ENCODE assay signal across 17 cellular contexts in the genomic region with DNA sequence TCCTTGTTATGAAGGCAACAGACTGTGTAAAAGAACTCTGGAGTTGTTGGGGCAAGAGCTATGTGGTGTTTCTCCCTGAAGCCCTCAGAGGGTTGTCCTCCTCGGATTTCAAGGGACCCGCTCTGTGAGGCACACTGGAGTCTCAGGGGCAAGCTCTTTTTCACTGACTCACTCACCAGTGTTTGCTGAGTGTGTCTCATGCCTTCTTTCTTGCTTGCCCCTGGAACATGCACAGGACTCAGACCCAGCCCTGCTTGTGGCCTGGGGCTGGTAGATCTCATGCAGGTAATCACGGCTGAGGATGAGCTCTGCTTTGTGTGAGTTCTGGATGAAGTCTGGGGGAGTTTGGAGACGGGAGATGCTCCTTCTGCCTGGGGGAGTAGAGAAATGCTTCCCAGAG.
DNase-seq lines count a peak whose midpoint lies in the region; ATAC-seq and TF ChIP-seq lines count a peak whose summit lies in the region.
"Had no signal": no experiment of that assay in that cellular context is flagged by ENCODE, and none has a peak within 500 bp of the region (broad histone marks: within the 10 kb centered on the region; RNA-seq: fewer than 3 reads in every experiment).

No MANE protein-coding gene starts in this region.

- CTCF ChIA-PET in Panc1 (lab: Charles Lee) = no interaction called here

- H3K4me2 ChIP-seq in trophoblast cell (ENCODE audit: low read length) = no peak overlapping the region
- H3K4me2 ChIP-seq: BLaER1 treated with 17β-estradiol and CSF1 and Interleukin-3, amounts not matched to agents 10 nM and 100 nM; KMS-11; SK-N-SH had no signal

- ATAC-seq in Panc1 = peak; percentile 84
- no peak for ATAC-seq in left lobe of liver
- no peak for ATAC-seq in GM18867 (IDR thresholded peaks at IDR 0.05; ENCODE audit: unreplicated experiment)

- BruUV-seq in Panc1 (replicated peaks; lab: Mats Ljungman, UMichigan) = no TSS peak

- no peak overlapping the region for H2AFZ ChIP-seq in trophoblast cell (ENCODE audit: insufficient read depth, low read length, poor library complexity)

- no peak overlapping the region for H2BK120ac ChIP-seq in trophoblast cell (ENCODE audit: insufficient read depth, low read length, poor library complexity)

- H2BK12ac ChIP-seq in trophoblast cell (ENCODE audit: low read length) = no peak overlapping the region

- H2AK5ac ChIP-seq in trophoblast cell (ENCODE audit: low read length) = no peak overlapping the region

- peak; percentile 15 for DNase-seq in Daoy (ENCODE audit: low read depth)
- DNase-seq in Panc1 (ENCODE audit: low read depth, low spot score) = peak; percentile 7
- peak; percentile 44 for DNase-seq in epithelial cell of prostate (ENCODE audit: low read depth, low spot score)
- peak; percentile 44 to 47 for DNase-seq in trophoblast cell
- no peak for DNase-seq in left lobe of liver (ENCODE audit: low spot score)
- no peak for DNase-seq in amygdala (lab: John Stamatoyannopoulos, UW)
- no peak for DNase-seq in midbrain (lab: John Stamatoyannopoulos, UW)
- DNase-seq: DMS79 treated with DMSO at 0.1 percent for 48 hours; NCI-H1417 treated with DMSO at 0.1 percent for 48 hours; NCI-H187 treated with DMSO at 0.1 percent for 48 hours; NCI-H69; NK-92 treated with Interleukin-12 subunit alpha and Interleukin-12 subunit beta, amount 100 ng/mL, for 24 hours; SHP77 treated with DMSO at 0.1 percent for 48 hours; SK-N-SH had no signal

- H3K4me3 ChIP-seq in Panc1 (ENCODE audit: low read depth in 2 of 2, low read length in 2 of 2) (no peak overlapping the region), trophoblast cell (ENCODE audit: low read depth, low read length) (no peak overlapping the region)
- H3K4me3 ChIP-seq: BLaER1 treated with 17β-estradiol and CSF1 and Interleukin-3, amounts not matched to agents 10 nM and 100 nM had no signal

- POLR2A ChIA-PET in Panc1 (lab: Charles Lee) = no interaction called here

- no peak overlapping the region for H3K18ac ChIP-seq in trophoblast cell (ENCODE audit: low read length)

- H3K4me1 ChIP-seq in Panc1 (ENCODE audit: control insufficient read depth, insufficient read depth, low read length) (no peaks in the 10 kb centered on the region), trophoblast cell (ENCODE audit: control insufficient read depth in 1 of 2, insufficient read depth in 2 of 2, low read length in 2 of 2) (peaks cover 0 to 4% of the 10 kb centered on the region in 2 experiments)

- H3K9ac ChIP-seq in trophoblast cell (ENCODE audit: low read length) = no peak overlapping the region
- H3K9ac ChIP-seq: BLaER1 treated with 17β-estradiol and CSF1 and Interleukin-3, amounts not matched to agents 10 nM and 100 nM; KMS-11; SK-N-SH had no signal

- H3K36me3 ChIP-seq in Panc1 (ENCODE audit: control insufficient read depth, insufficient read depth, low read length) (no peaks in the 10 kb centered on the region), trophoblast cell (ENCODE audit: control insufficient read depth in 1 of 2, insufficient read depth in 2 of 2, low read length in 2 of 2) (no peaks in the 10 kb centered on the region)
- H3K36me3 ChIP-seq: BLaER1 treated with 17β-estradiol and CSF1 and Interleukin-3, amounts not matched to agents 10 nM and 100 nM had no signal

- in situ Hi-C loops in Panc1 (cut with HindIII; ENCODE audit: low pct_unique_long_range_greater_than_20kb, low sequenced_read_pairs) = no loop called here

- H3K27me3 ChIP-seq in Panc1 (ENCODE audit: control insufficient read depth, insufficient read depth, low read length) (no peaks in the 10 kb centered on the region), trophoblast cell (ENCODE audit: insufficient read depth, low read length) (no peaks in the 10 kb centered on the region)
- H3K27me3 ChIP-seq: BLaER1 treated with 17β-estradiol and CSF1 and Interleukin-3, amounts not matched to agents 10 nM and 100 nM had no signal

- H3K79me2 ChIP-seq in trophoblast cell (ENCODE audit: control insufficient read depth, insufficient read depth, low read length, poor library complexity) = peaks cover 2% of the 10 kb centered on the region

- H4K12ac ChIP-seq in trophoblast cell (ENCODE audit: low read depth, low read length) = no peak overlapping the region

- H3K9me3 ChIP-seq in Panc1 (ENCODE audit: control insufficient read depth, insufficient read depth, low read depth, low read length) (no peaks in the 10 kb centered on the region), trophoblast cell (ENCODE audit: insufficient read depth, low read depth, low read length) (no peaks in the 10 kb centered on the region)
- H3K9me3 ChIP-seq: BLaER1 treated with 17β-estradiol and CSF1 and Interleukin-3, amounts not matched to agents 10 nM and 100 nM; SK-N-SH had no signal

- H3K27ac ChIP-seq in Panc1 (ENCODE audit: low read length) = no peak overlapping the region
- no peak overlapping the region for H3K27ac ChIP-seq in epithelial cell of prostate
- H3K27ac ChIP-seq in trophoblast cell (ENCODE audit: low read depth, low read length) = no peak overlapping the region
- H3K27ac ChIP-seq: BLaER1 treated with 17β-estradiol and CSF1 and Interleukin-3, amounts not matched to agents 10 nM and 100 nM; KMS-11 had no signal

- H4K8ac ChIP-seq in trophoblast cell (ENCODE audit: low read depth, low read length) = no peak overlapping the region

- H2BK5ac ChIP-seq in trophoblast cell (ENCODE audit: low read depth, low read length, poor library complexity) = no peak overlapping the region

- no peak overlapping the region for H4K91ac ChIP-seq in trophoblast cell (ENCODE audit: low read depth, low read length)

- TF ChIP-seq CTCF in Panc1 (IDR thresholded peaks at IDR 0.05) = no peak

- intact Hi-C loops in Panc1 (cut with micrococcal nuclease; ENCODE audit: unreplicated experiment) = no loop called here

- H3K4ac ChIP-seq in trophoblast cell (ENCODE audit: low read depth, low read length) = no peak overlapping the region

- WGBS in trophoblast cell (ENCODE audit: extremely low coverage, insufficient coverage, insufficient read length) = no CpG with 5 or more reads among the region's 4 CpGs

- no peak overlapping the region for H3K23ac ChIP-seq in trophoblast cell (ENCODE audit: low read length)

- H3K14ac ChIP-seq in trophoblast cell (ENCODE audit: low read length) = no peak overlapping the region

- no peaks in the 10 kb centered on the region for H3K79me1 ChIP-seq in trophoblast cell (ENCODE audit: low read length)

Comparison
In these comparisons a context has a peak if more than half of its experiments do, and no peak if none do; other contexts are left out.
1. DNase-seq: peak in Daoy (single experiment), Panc1 (single experiment), epithelial cell of prostate (single experiment) and trophoblast cell (2 of 2); none in left lobe of liver (single experiment), amygdala (0 of 56) and midbrain (single experiment).